Comparison of ENCODE assay signal across 2 cellular contexts in the genomic region with DNA sequence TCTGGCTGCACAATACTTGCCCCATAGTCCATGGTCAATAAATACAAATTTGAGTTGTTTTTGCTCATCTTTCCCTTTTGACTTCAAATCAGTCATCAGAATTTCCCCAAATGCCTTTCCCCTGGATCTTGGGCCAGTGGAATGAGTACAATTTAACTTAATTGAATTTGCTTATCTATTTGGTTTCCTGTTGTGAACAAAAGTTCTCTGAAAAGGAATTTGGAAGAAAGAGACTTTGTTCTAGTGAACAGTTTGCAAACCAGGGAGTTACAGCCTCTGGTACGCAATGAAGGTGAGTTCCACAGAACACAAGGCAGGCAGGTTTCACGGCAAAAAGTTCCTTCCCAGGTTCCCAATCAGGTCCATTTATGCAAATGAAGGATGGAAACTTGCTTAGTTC.
TF ChIP-seq lines count a peak whose summit lies in the region.

No MANE protein-coding gene starts in this region.

TF ChIP-seq in A549, 52 proteins besides CTCF, POLR2A, EP300 and RAD21:
- TF ChIP-seq HDAC2 (IDR thresholded peaks at IDR 0.05), result no peak
- TF ChIP-seq, protein P1, sequence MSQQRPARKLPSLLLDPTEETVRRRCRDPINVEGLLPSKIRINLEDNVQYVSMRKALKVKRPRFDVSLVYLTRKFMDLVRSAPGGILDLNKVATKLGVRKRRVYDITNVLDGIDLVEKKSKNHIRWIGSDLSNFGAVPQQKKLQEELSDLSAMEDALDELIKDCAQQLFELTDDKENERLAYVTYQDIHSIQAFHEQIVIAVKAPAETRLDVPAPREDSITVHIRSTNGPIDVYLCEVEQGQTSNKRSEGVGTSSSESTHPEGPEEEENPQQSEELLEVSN (IDR thresholded peaks at IDR 0.05; ENCODE audit: borderline replicate concordance, low read depth), result no peak
- TF ChIP-seq, protein P2, sequence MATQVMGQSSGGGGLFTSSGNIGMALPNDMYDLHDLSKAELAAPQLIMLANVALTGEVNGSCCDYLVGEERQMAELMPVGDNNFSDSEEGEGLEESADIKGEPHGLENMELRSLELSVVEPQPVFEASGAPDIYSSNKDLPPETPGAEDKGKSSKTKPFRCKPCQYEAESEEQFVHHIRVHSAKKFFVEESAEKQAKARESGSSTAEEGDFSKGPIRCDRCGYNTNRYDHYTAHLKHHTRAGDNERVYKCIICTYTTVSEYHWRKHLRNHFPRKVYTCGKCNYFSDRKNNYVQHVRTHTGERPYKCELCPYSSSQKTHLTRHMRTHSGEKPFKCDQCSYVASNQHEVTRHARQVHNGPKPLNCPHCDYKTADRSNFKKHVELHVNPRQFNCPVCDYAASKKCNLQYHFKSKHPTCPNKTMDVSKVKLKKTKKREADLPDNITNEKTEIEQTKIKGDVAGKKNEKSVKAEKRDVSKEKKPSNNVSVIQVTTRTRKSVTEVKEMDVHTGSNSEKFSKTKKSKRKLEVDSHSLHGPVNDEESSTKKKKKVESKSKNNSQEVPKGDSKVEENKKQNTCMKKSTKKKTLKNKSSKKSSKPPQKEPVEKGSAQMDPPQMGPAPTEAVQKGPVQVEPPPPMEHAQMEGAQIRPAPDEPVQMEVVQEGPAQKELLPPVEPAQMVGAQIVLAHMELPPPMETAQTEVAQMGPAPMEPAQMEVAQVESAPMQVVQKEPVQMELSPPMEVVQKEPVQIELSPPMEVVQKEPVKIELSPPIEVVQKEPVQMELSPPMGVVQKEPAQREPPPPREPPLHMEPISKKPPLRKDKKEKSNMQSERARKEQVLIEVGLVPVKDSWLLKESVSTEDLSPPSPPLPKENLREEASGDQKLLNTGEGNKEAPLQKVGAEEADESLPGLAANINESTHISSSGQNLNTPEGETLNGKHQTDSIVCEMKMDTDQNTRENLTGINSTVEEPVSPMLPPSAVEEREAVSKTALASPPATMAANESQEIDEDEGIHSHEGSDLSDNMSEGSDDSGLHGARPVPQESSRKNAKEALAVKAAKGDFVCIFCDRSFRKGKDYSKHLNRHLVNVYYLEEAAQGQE (IDR thresholded peaks at IDR 0.05), result no peak
- no peak for TF ChIP-seq JUNB (IDR thresholded peaks at IDR 0.05)
- no peak for TF ChIP-seq RCOR1 (IDR thresholded peaks at IDR 0.05; ENCODE audit: low read depth, low read length)
- no peak for TF ChIP-seq GATA3 (IDR thresholded peaks at IDR 0.05; ENCODE audit: borderline replicate concordance)
- no peak for TF ChIP-seq CBX8 (IDR thresholded peaks at IDR 0.05)
- TF ChIP-seq, protein P3, sequence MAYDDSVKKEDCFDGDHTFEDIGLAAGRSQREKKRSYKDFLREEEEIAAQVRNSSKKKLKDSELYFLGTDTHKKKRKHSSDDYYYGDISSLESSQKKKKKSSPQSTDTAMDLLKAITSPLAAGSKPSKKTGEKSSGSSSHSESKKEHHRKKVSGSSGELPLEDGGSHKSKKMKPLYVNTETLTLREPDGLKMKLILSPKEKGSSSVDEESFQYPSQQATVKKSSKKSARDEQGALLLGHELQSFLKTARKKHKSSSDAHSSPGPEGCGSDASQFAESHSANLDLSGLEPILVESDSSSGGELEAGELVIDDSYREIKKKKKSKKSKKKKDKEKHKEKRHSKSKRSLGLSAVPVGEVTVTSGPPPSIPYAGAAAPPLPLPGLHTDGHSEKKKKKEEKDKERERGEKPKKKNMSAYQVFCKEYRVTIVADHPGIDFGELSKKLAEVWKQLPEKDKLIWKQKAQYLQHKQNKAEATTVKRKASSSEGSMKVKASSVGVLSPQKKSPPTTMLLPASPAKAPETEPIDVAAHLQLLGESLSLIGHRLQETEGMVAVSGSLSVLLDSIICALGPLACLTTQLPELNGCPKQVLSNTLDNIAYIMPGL (CRISPR knock-in tag; IDR thresholded peaks at IDR 0.05; ENCODE audit: borderline replicate concordance), result no peak
- TF ChIP-seq, protein P4, sequence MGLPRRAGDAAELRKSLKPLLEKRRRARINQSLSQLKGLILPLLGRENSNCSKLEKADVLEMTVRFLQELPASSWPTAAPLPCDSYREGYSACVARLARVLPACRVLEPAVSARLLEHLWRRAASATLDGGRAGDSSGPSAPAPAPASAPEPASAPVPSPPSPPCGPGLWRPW (IDR thresholded peaks at IDR 0.05), result no peak
- no peak for TF ChIP-seq FOSB (CRISPR knock-in tag; IDR thresholded peaks at IDR 0.05)
- TF ChIP-seq EHF (CRISPR knock-in tag; IDR thresholded peaks at IDR 0.05), result no peak
- TF ChIP-seq FOXS1 (CRISPR knock-in tag; IDR thresholded peaks at IDR 0.05), result no peak
- no peak for TF ChIP-seq HEYL (CRISPR knock-in tag; IDR thresholded peaks at IDR 0.05)
- TF ChIP-seq, protein P5, sequence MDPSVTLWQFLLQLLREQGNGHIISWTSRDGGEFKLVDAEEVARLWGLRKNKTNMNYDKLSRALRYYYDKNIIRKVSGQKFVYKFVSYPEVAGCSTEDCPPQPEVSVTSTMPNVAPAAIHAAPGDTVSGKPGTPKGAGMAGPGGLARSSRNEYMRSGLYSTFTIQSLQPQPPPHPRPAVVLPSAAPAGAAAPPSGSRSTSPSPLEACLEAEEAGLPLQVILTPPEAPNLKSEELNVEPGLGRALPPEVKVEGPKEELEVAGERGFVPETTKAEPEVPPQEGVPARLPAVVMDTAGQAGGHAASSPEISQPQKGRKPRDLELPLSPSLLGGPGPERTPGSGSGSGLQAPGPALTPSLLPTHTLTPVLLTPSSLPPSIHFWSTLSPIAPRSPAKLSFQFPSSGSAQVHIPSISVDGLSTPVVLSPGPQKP (IDR thresholded peaks at IDR 0.05; ENCODE audit: low read depth, low read length), result no peak

TF ChIP-seq in IMR-90, 13 proteins besides CTCF, POLR2A, EP300 and RAD21:
- TF ChIP-seq CHD1 (IDR thresholded peaks at IDR 0.05; ENCODE audit: low read depth, low read length) (no peak), MAZ (IDR thresholded peaks at IDR 0.05; ENCODE audit: borderline replicate concordance, low read depth, low read length) (no peak), RCOR1 (IDR thresholded peaks at IDR 0.05; ENCODE audit: insufficient replicate concordance, low read length) (no peak), RFX5 (IDR thresholded peaks at IDR 0.05; ENCODE audit: low read depth, low read length) (no peak), SMC3 (IDR thresholded peaks at IDR 0.05; ENCODE audit: low read depth, low read length) (no peak), BHLHE40 (IDR thresholded peaks at IDR 0.05; ENCODE audit: low read depth, low read length) (no peak), FOS (IDR thresholded peaks at IDR 0.05; ENCODE audit: low read depth, low read length) (no peak), NFE2L2 (IDR thresholded peaks at IDR 0.05; ENCODE audit: low read depth, low read length) (no peak), MAFK (IDR thresholded peaks at IDR 0.05; ENCODE audit: low read depth, low read length) (no peak), CEBPB (IDR thresholded peaks at IDR 0.05; ENCODE audit: low read depth, low read length) (no peak), MXI1 (IDR thresholded peaks at IDR 0.05; ENCODE audit: borderline replicate concordance, low read depth, low read length) (no peak)
- TF ChIP-seq, protein P6, sequence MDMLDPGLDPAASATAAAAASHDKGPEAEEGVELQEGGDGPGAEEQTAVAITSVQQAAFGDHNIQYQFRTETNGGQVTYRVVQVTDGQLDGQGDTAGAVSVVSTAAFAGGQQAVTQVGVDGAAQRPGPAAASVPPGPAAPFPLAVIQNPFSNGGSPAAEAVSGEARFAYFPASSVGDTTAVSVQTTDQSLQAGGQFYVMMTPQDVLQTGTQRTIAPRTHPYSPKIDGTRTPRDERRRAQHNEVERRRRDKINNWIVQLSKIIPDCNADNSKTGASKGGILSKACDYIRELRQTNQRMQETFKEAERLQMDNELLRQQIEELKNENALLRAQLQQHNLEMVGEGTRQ (IDR thresholded peaks at IDR 0.05; ENCODE audit: low read depth, low read length), result no peak
- TF ChIP-seq, protein P5 (IDR thresholded peaks at IDR 0.05; ENCODE audit: borderline replicate concordance, low read depth, low read length), result no peak
TF ChIP-seq in IMR-90: peak in this region for 0.
